In genomic region chr1:8076171-8076570, GRCh38 we compare ENCODE assay signal across 16 cellular contexts. TPM values are rescaled to one million over a fixed set of nuclear protein-coding genes. Genes with fewer than 3 reads are reported as not detected.
DNase-seq lines count a peak whose midpoint lies in the region; ATAC-seq, FAIRE-seq and TF ChIP-seq lines count a peak whose summit lies in the region.
"Had no signal": no experiment of that assay in that cellular context is flagged by ENCODE, and none has a peak within 500 bp of the region (broad histone marks: within the 10 kb centered on the region; RNA-seq: fewer than 3 reads in every experiment).

No MANE protein-coding gene starts in this region.

- no peak overlapping the region for H3K23ac ChIP-seq in mesenchymal stem cell (ENCODE audit: low read length in 2 of 2)

- WGBS in mesenchymal stem cell: 92% methylated on average over 2 of the region's 4 CpGs

- H4K8ac ChIP-seq in mesenchymal stem cell (ENCODE audit: low read length): peak overlapping the region; percentile 12

- no peak overlapping the region for H4K91ac ChIP-seq in mesenchymal stem cell (ENCODE audit: low read length)

- H2AK5ac ChIP-seq in mesenchymal stem cell (ENCODE audit: low read length, severe bottlenecking): peak overlapping the region; percentile 57

- H3K79me1 ChIP-seq in mesenchymal stem cell (replicated peaks; ENCODE audit: low read length, poor library complexity, severe bottlenecking): no peaks in the 10 kb centered on the region

- intact Hi-C loops in Panc1 (cut with micrococcal nuclease; ENCODE audit: unreplicated experiment): no loop called here

- H3K9me3 ChIP-seq in HUES48 (ENCODE audit: control insufficient read depth, insufficient read depth, low read length) (no peaks in the 10 kb centered on the region), Panc1 (ENCODE audit: control insufficient read depth, insufficient read depth, low read depth, low read length) (no peaks in the 10 kb centered on the region), mesenchymal stem cell (ENCODE audit: control insufficient read depth, low read length) (no peaks in the 10 kb centered on the region), thoracic aorta (no peaks in the 10 kb centered on the region)
- H3K9me3 ChIP-seq: SJSA1 had no signal

- ATAC-seq in Panc1: no peak
- ATAC-seq in thoracic aorta (ENCODE audit: insufficient number of reproducible peaks, low FRiP score, low read depth): no peak
- no peak for ATAC-seq in HG03520 (IDR thresholded peaks at IDR 0.05; ENCODE audit: unreplicated experiment)
- ATAC-seq in GM18909 (IDR thresholded peaks at IDR 0.05; ENCODE audit: poor library complexity, unreplicated experiment): no peak
- ATAC-seq: CD8-positive, alpha-beta T cell had no signal

- H2BK5ac ChIP-seq in mesenchymal stem cell (ENCODE audit: low read depth, low read length, poor library complexity, severe bottlenecking): no peak overlapping the region

- H3K4ac ChIP-seq in mesenchymal stem cell (ENCODE audit: low read depth in 1 of 2, low read length in 2 of 2): peak overlapping the region; percentile 9 to 99

- CTCF ChIA-PET in Panc1 (lab: Charles Lee): no interaction called here

- H3K9ac ChIP-seq in HUES48 (ENCODE audit: low read depth, low read length): no peak overlapping the region
- no peak overlapping the region for H3K9ac ChIP-seq in mesenchymal stem cell (ENCODE audit: low read length)

- no peaks in the 10 kb centered on the region for H3K27me3 ChIP-seq in HUES48 (ENCODE audit: control insufficient read depth, insufficient read depth, low read length)
- H3K27me3 ChIP-seq in Panc1 (ENCODE audit: control insufficient read depth, insufficient read depth, low read length): no peaks in the 10 kb centered on the region
- no peaks in the 10 kb centered on the region for H3K27me3 ChIP-seq in mesenchymal stem cell (ENCODE audit: control insufficient read depth in 1 of 2, insufficient read depth in 1 of 2, low read length in 2 of 2)
- no peaks in the 10 kb centered on the region for H3K27me3 ChIP-seq in thoracic aorta (replicated peaks; ENCODE audit: insufficient read depth)
- H3K27me3 ChIP-seq: SJSA1 had no signal

- BruUV-seq in Panc1 (replicated peaks; lab: Mats Ljungman, UMichigan): no TSS peak

- peak overlapping the region; percentile 85 to 89 for H2BK12ac ChIP-seq in mesenchymal stem cell (ENCODE audit: low read length in 2 of 2)

- H2BK120ac ChIP-seq in mesenchymal stem cell (ENCODE audit: low read depth, low read length): peak overlapping the region; percentile 69

- DNase-seq in Panc1 (ENCODE audit: low read depth, low spot score): no peak
- no peak for DNase-seq in mesenchymal stem cell
- DNase-seq in thoracic aorta (ENCODE audit: low spot score): no peak
- DNase-seq in D721Med (ENCODE audit: insufficient read length, low spot score): no peak
- DNase-seq: activated T-cell treated with anti-CD3 and anti-CD28 coated beads, Interleukin-2, amount 50 U/mL, for 48 hours; CD8-positive, alpha-beta T cell; foreskin melanocyte; GF-D8; NCI-H187 treated with DMSO at 0.1 percent for 48 hours; small intestine; stimulated activated naive CD4-positive, alpha-beta T cell; T-helper 9 cell had no signal

- H2AFZ ChIP-seq in mesenchymal stem cell (ENCODE audit: low read depth, low read length): no peak overlapping the region

- no peaks in the 10 kb centered on the region for H3K36me3 ChIP-seq in HUES48 (ENCODE audit: control insufficient read depth, insufficient read depth, low read length)
- H3K36me3 ChIP-seq in Panc1 (ENCODE audit: control insufficient read depth, insufficient read depth, low read length): no peaks in the 10 kb centered on the region
- no peaks in the 10 kb centered on the region for H3K36me3 ChIP-seq in mesenchymal stem cell (ENCODE audit: control insufficient read depth in 1 of 2, insufficient read depth in 2 of 2, low read depth in 1 of 2, low read length in 2 of 2)
- H3K36me3 ChIP-seq in thoracic aorta: no peaks in the 10 kb centered on the region
- H3K36me3 ChIP-seq: SJSA1 had no signal

- TF ChIP-seq CTCF in Panc1 (IDR thresholded peaks at IDR 0.05): no peak
- TF ChIP-seq CTCF in thoracic aorta (IDR thresholded peaks at IDR 0.05): no peak
- TF ChIP-seq CTCF in D721Med (IDR thresholded peaks at IDR 0.05; ENCODE audit: insufficient read depth, missing control alignments): no peak

- H3K4me1 ChIP-seq in HUES48 (ENCODE audit: control insufficient read depth, insufficient read depth, low read length): peaks cover 18% of the 10 kb centered on the region
- peaks cover 77% of the 10 kb centered on the region for H3K4me1 ChIP-seq in Panc1 (ENCODE audit: control insufficient read depth, insufficient read depth, low read length)
- peaks cover 20% of the 10 kb centered on the region for H3K4me1 ChIP-seq in mesenchymal stem cell (ENCODE audit: control insufficient read depth, insufficient read depth, low read depth, low read length)
- peaks cover 28 to 51% of the 10 kb centered on the region in 2 donors for H3K4me1 ChIP-seq in thoracic aorta (ENCODE audit: control insufficient read depth in 1 of 2, low read depth in 2 of 2)

- POLR2A ChIA-PET in Panc1 (lab: Charles Lee): interaction anchor here (0.6 to 1.5 kb wide), 3 partner anchors 9 to 34 kb away, joined by 3 to 9 read pairs (median 4); no protein-coding TSS in a partner anchor

- no peak for FAIRE-seq in D721Med (lab: Jason Lieb, UNC)
- FAIRE-seq: small intestine had no signal

- H3K27ac ChIP-seq in HUES48 (ENCODE audit: low read depth, low read length): peak overlapping the region; percentile 63
- H3K27ac ChIP-seq in Panc1 (ENCODE audit: low read length): peak overlapping the region; percentile 100
- H3K27ac ChIP-seq in mesenchymal stem cell (ENCODE audit: low read length, poor library complexity, severe bottlenecking): no peak overlapping the region
- peak overlapping the region; percentile 81 to 83 for H3K27ac ChIP-seq in thoracic aorta

- H3K18ac ChIP-seq in mesenchymal stem cell (ENCODE audit: low read depth in 1 of 2, low read length in 2 of 2): peak overlapping the region; percentile 40 to 71

- H3K4me3 ChIP-seq in HUES48 (ENCODE audit: low read depth, low read length) (no peak overlapping the region), Panc1 (ENCODE audit: low read depth in 2 of 2, low read length in 2 of 2) (no peak overlapping the region), mesenchymal stem cell (ENCODE audit: insufficient read depth in 1 of 2, low read depth in 1 of 2, low read length in 2 of 2) (no peak overlapping the region), thoracic aorta (no peak overlapping the region)
- H3K4me3 ChIP-seq: SJSA1 had no signal

- no peak overlapping the region for H3K4me2 ChIP-seq in mesenchymal stem cell (ENCODE audit: low read length, poor library complexity, severe bottlenecking)

- no peak overlapping the region for H3K14ac ChIP-seq in mesenchymal stem cell (ENCODE audit: low read length in 2 of 2)

- peak overlapping the region; percentile 6 for H2BK15ac ChIP-seq in mesenchymal stem cell (ENCODE audit: low read depth, poor library complexity, severe bottlenecking)

- in situ Hi-C loops in Panc1 (cut with HindIII; ENCODE audit: low pct_unique_long_range_greater_than_20kb, low sequenced_read_pairs): loop anchor here (25.0 kb wide), 1 partner anchor 236 kb away; the partner anchor contains the start of gene SLC45A1

RNA-seq across cellular contexts. Expression of gene ERRFI1, which starts 50.1 kb away (rescaled TPM):
- total RNA-seq in Panc1 (2021; ENCODE audit: unreplicated experiment): 299 TPM
- polyA plus RNA-seq in Panc1 (2012; ENCODE audit: insufficient read length): 276 TPM
- polyA plus RNA-seq in mesenchymal stem cell (2013, experiment 1 of 2): 109 TPM
- polyA plus RNA-seq in mesenchymal stem cell (2013, experiment 2 of 2): 106 TPM
- 100 to 1,000 TPM; 101 to 158 TPM for total RNA-seq in thoracic aorta
